Comparison of ENCODE assay signal across 22 cellular contexts in genomic region chr1:182380199-182380598, GRCh38. TPM values are rescaled to one million over a fixed set of nuclear protein-coding genes. Genes with fewer than 3 reads are reported as not detected.
"Had no signal": no experiment of that assay in that cellular context is flagged by ENCODE, and none has a peak within 500 bp of the region (broad histone marks: within the 10 kb centered on the region; RNA-seq: fewer than 3 reads in every experiment).

No MANE protein-coding gene starts in this region.

- H3K27me3 ChIP-seq: adrenal gland, pancreas, spleen, thyroid gland had no signal

- ATAC-seq: activated CD4-positive, CD25-positive, alpha-beta regulatory T cell treated with anti-CD3 and anti-CD28 coated beads, Interleukin-2, amount 50 U/mL, for 24 hours; activated naive CD4-positive, alpha-beta T cell treated with anti-CD3 and anti-CD28 coated beads, Interleukin-2, amount 50 U/mL, for 72 hours; naive thymus-derived CD8-positive, alpha-beta T cell; SK-N-SH treated with all-trans-retinoic acid at 6 μM for 48 hours; stimulated activated memory B cell treated with anti-CD40 and anti-IgM and Interleukin-4, amounts not matched to agents 10 μg/mL and 1 μg/mL and 100 μg/mL, for 72 hours; T-cell had no signal

- DNase-seq: activated gamma-delta T cell treated with Interleukin-2 at 50 U/mL for 16 hours; adrenal gland; effector memory CD4-positive, alpha-beta T cell; foreskin melanocyte; kidney; naive thymus-derived CD8-positive, alpha-beta T cell; pancreas; spleen; stimulated activated CD4-positive, alpha-beta T cell treated with anti-CD3 and anti-CD28 coated beads, Interleukin-4, amount 100 ng/mL, for 4 hours; T-cell; T1000 had no signal

- H3K4me1 ChIP-seq: adrenal gland, pancreas had no signal

- H3K9me3 ChIP-seq: adrenal gland, pancreas, spleen, thyroid gland had no signal

- H3K27ac ChIP-seq: adrenal gland, pancreas had no signal

- H3K4me3 ChIP-seq: adrenal gland, pancreas, spleen, thyroid gland had no signal

RNA-seq across cellular contexts. Expression of gene TEDDM1, which starts 20.3 kb away (rescaled TPM):
- total RNA-seq: activated CD8-positive, alpha-beta memory T cell treated with anti-CD3 and anti-CD28 coated beads for 36 hours; activated naive CD4-positive, alpha-beta T cell treated with anti-CD3 and anti-CD28 coated beads, Interleukin-2, amount 50 U/mL, for 72 hours; adrenal gland; astrocyte; bronchial epithelial cell; chondrocyte; kidney; lower leg skin; mesenteric fat pad; naive thymus-derived CD8-positive, alpha-beta T cell; pancreas; spleen; T-cell; thyroid gland had no signal
- polyA plus RNA-seq: adrenal gland; naive thymus-derived CD8-positive, alpha-beta T cell; spleen had no signal
